ENCODE assay signal across 8 cellular contexts in the genomic region with DNA sequence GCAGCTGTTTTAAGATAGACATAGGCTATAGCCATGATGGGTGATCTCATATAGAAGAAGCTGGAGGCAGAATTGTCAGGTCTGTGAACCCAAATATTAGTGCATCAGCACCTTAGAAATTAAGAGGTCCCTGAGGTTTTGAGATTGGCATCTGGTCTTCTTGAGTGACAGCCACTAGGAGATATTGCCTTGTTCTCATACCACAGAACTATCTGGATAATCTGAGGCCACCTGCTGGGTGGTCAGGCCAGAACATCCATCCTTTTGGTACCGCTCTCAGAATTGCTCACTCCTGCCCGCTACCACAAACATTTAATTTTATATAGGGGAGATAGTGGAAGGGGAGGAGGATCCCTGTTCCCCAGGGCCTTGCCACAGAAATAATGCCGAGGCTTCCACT.
A peak's percentile ranks its signal among the peaks of the same experiment; 100 is the strongest.
DNase-seq lines count a peak whose midpoint lies in the region; ATAC-seq, FAIRE-seq and TF ChIP-seq lines count a peak whose summit lies in the region.

No MANE protein-coding gene starts in this region.

- TF ChIP-seq CTCF in AG04449 (IDR thresholded peaks at IDR 0.05; ENCODE audit: insufficient read depth, low read length, missing control alignments) (peak; percentile 28), Panc1 (IDR thresholded peaks at IDR 0.05) (peak; percentile 57)

- no peak for DNase-seq in AG04449 (ENCODE audit: low read depth, low spot score)
- no peak for DNase-seq in Panc1 (ENCODE audit: low read depth, low spot score)
- peak; percentile 39 for DNase-seq in glomerular visceral epithelial cell (ENCODE audit: extremely low spot score)
- peak; percentile 38 for DNase-seq in urothelium cell line (ENCODE audit: low spot score)
- no peak for DNase-seq in activated CD4-positive, CD25-positive, alpha-beta regulatory T cell (lab: John Stamatoyannopoulos, UW)
- no peak for DNase-seq in DMS79 (lab: John Stamatoyannopoulos, UW)

- H3K27ac ChIP-seq in Panc1 (ENCODE audit: low read length): no peak overlapping the region

- ATAC-seq in GM18907 (IDR thresholded peaks at IDR 0.05; ENCODE audit: unreplicated experiment) (peak; percentile 60), Panc1 (peak; percentile 52; the same call in 1 of the 2 replicates), HG03342 (IDR thresholded peaks at IDR 0.05; ENCODE audit: unreplicated experiment) (no peak)

- in situ Hi-C loops in Panc1 (cut with HindIII; ENCODE audit: low pct_unique_long_range_greater_than_20kb, low sequenced_read_pairs): no loop called here

- H3K4me3 ChIP-seq in AG04449 (ENCODE audit: low read depth, low read length) (no peak overlapping the region), Panc1 (ENCODE audit: low read depth in 2 of 2, low read length in 2 of 2) (no peak overlapping the region)

- H3K27me3 ChIP-seq in Panc1 (ENCODE audit: control insufficient read depth, insufficient read depth, low read length): no peaks in the 10 kb centered on the region

- POLR2A ChIA-PET in AG04449 (lab: Yijun Ruan, JAX) (interaction anchor here (1.8 kb wide), 1 partner anchor 375 kb away, joined by 40 read pairs; a partner anchor contains a TSS), Panc1 (lab: Charles Lee) (no interaction called here)

- no peak for FAIRE-seq in urothelium cell line (lab: Jason Lieb, UNC)

- CTCF ChIA-PET in AG04449 (lab: Yijun Ruan, JAX) (interaction anchor here (0.8 to 19.5 kb wide), 31 partner anchors 13 to 444 kb away, joined by 3 to 1077 read pairs (median 10); a partner anchor contains a TSS), Panc1 (lab: Charles Lee) (interaction anchor here (1.8 to 2.3 kb wide), 4 partner anchors 410 to 421 kb away, joined by 5 to 12 read pairs (median 7); no protein-coding TSS in a partner anchor)

- no peaks in the 10 kb centered on the region for H3K36me3 ChIP-seq in Panc1 (ENCODE audit: control insufficient read depth, insufficient read depth, low read length)

- intact Hi-C loops in Panc1 (cut with micrococcal nuclease; ENCODE audit: unreplicated experiment): loop anchor here (2.0 kb wide), 1 partner anchor 415 kb away; no protein-coding TSS in a partner anchor

- no TSS peak for BruUV-seq in Panc1 (replicated peaks; lab: Mats Ljungman, UMichigan)

- H3K9me3 ChIP-seq in Panc1 (ENCODE audit: control insufficient read depth, insufficient read depth, low read depth, low read length): no peaks in the 10 kb centered on the region

- no peaks in the 10 kb centered on the region for H3K4me1 ChIP-seq in Panc1 (ENCODE audit: control insufficient read depth, insufficient read depth, low read length)

Comparison
In these comparisons a context has a peak if more than half of its experiments do, and no peak if none do; other contexts are left out.
1. DNase-seq: peak in glomerular visceral epithelial cell (single experiment) and urothelium cell line (single experiment); none in AG04449 (single experiment), Panc1 (single experiment), activated CD4-positive, CD25-positive, alpha-beta regulatory T cell (0 of 4) and DMS79 (single experiment).